ENCODE assay signal across 6 cellular contexts in the genomic region with DNA sequence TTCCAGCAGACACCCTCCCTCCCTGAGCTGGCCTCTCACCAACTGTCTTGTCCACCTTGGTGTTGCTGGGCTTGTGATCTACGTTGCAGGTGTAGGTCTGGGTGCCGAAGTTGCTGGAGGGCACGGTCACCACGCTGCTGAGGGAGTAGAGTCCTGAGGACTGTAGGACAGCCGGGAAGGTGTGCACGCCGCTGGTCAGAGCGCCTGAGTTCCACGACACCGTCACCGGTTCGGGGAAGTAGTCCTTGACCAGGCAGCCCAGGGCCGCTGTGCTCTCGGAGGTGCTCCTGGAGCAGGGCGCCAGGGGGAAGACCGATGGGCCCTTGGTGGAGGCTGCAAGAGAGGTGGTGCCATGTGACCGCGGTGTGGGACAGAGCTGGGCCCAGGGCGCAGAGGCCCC.
DNase-seq lines count a peak whose midpoint lies in the region; ATAC-seq and TF ChIP-seq lines count a peak whose summit lies in the region.
"Not testable (repeated sequence)": the region's sequence is repeated elsewhere in the genome, so short reads cannot be mapped to it uniquely, and the experiment has no call there.

No MANE protein-coding gene starts in this region.

- not testable (repeated sequence) for H3F3A ChIP-seq in SU-DHL-6 (ENCODE audit: insufficient read depth)

- H3K27ac ChIP-seq in SU-DHL-6 (ENCODE audit: low read depth, low read length): peak overlapping the region; percentile 91
- not testable (repeated sequence) for H3K27ac ChIP-seq in right lobe of liver

- not testable (repeated sequence) for H3K4me3 Mint-ChIP-seq in activated naive CD8-positive, alpha-beta T cell treated with anti-CD3 and anti-CD28 coated beads, Interleukin-2, amount 10 ng/mL, durations not matched to agents 7 days and 5 days
- peak overlapping the region; percentile 92 for H3K4me3 Mint-ChIP-seq in memory B cell
- H3K4me3 Mint-ChIP-seq in stimulated activated naive B cell treated with anti-CD40 and anti-IgM and Interleukin-4, amounts not matched to agents 10 μg/mL and 1 μg/mL and 100 μg/mL, for 72 hours: peak overlapping the region; percentile 83 to 89

- TF ChIP-seq CTCF in GM12864 (IDR thresholded peaks at IDR 0.05; ENCODE audit: low read depth, low read length, missing control alignments); SU-DHL-6 (IDR thresholded peaks at IDR 0.05; ENCODE audit: insufficient read depth, low read length, poor library complexity, severe bottlenecking); right lobe of liver (IDR thresholded peaks at IDR 0.05): not testable (repeated sequence)

- DNase-seq in GM12864 (ENCODE audit: low read depth); memory B cell (ENCODE audit: low spot score in 2 of 2); stimulated activated naive B cell treated with anti-CD40 and anti-IgM and Interleukin-4, amounts not matched to agents 10 μg/mL and 1 μg/mL and 100 μg/mL, for 72 hours: not testable (repeated sequence)
- DNase-seq in activated naive CD8-positive, alpha-beta T cell treated with anti-CD3 and anti-CD28 coated beads, Interleukin-2, amount 10 ng/mL, durations not matched to agents 7 days and 5 days: peak; percentile 28
- DNase-seq in right lobe of liver: peak in 2 of 3 donors; percentile 64 to 66

- H3K9me3 ChIP-seq in SU-DHL-6 (ENCODE audit: insufficient read depth, low read length); right lobe of liver: not testable (repeated sequence)

- H3K4me2 ChIP-seq in SU-DHL-6 (ENCODE audit: low read depth, low read length, poor library complexity, severe bottlenecking): peak overlapping the region; percentile 58

- peak overlapping the region; percentile 60 for H3K9ac ChIP-seq in SU-DHL-6 (ENCODE audit: low read length)

- not testable (repeated sequence) for H3K9me2 ChIP-seq in SU-DHL-6 (replicated peaks; ENCODE audit: insufficient read depth, low read length)

- WGBS in right lobe of liver (ENCODE audit: insufficient coverage, low coverage, low lambda C conversion rate, missing lambda C conversion rate): 87% methylated on average over 4 of the region's 19 CpGs

- intact Hi-C loops in right lobe of liver (cut with DNase I): not testable (repeated sequence)

- not testable (repeated sequence) for H3K27me3 ChIP-seq in SU-DHL-6 (ENCODE audit: low read length); right lobe of liver

- not testable (repeated sequence) for H3K36me3 ChIP-seq in SU-DHL-6 (ENCODE audit: low read length); right lobe of liver

- H3K4me1 ChIP-seq in right lobe of liver: not testable (repeated sequence)

- peak overlapping the region; percentile 68 for H3K4me3 ChIP-seq in GM12864 (ENCODE audit: low read depth, low read length)
- not testable (repeated sequence) for H3K4me3 ChIP-seq in SU-DHL-6 (ENCODE audit: insufficient read depth, low read length, poor library complexity, severe bottlenecking); right lobe of liver

- TF ChIP-seq POLR2A in right lobe of liver (IDR thresholded peaks at IDR 0.05): not testable (repeated sequence)

- not testable (repeated sequence) for H4K20me1 ChIP-seq in SU-DHL-6 (ENCODE audit: low read depth, low read length)

- H3K27ac Mint-ChIP-seq in activated naive CD8-positive, alpha-beta T cell treated with anti-CD3 and anti-CD28 coated beads, Interleukin-2, amount 10 ng/mL, durations not matched to agents 7 days and 5 days: not testable (repeated sequence)
- peak overlapping the region; percentile 87 for H3K27ac Mint-ChIP-seq in memory B cell
- H3K27ac Mint-ChIP-seq in stimulated activated naive B cell treated with anti-CD40 and anti-IgM and Interleukin-4, amounts not matched to agents 10 μg/mL and 1 μg/mL and 100 μg/mL, for 72 hours: peak overlapping the region; percentile 91

- POLR2A ChIA-PET in activated naive CD8-positive, alpha-beta T cell treated with anti-CD3 and anti-CD28 coated beads, Interleukin-2, amount 10 ng/mL, durations not matched to agents 7 days and 5 days (lab: Charles Lee): not testable (repeated sequence)

- H3K36me3 Mint-ChIP-seq in activated naive CD8-positive, alpha-beta T cell treated with anti-CD3 and anti-CD28 coated beads, Interleukin-2, amount 10 ng/mL, durations not matched to agents 7 days and 5 days: not testable (repeated sequence)
- H3K36me3 Mint-ChIP-seq in memory B cell: peaks cover 53% of the 10 kb centered on the region
- H3K36me3 Mint-ChIP-seq in stimulated activated naive B cell treated with anti-CD40 and anti-IgM and Interleukin-4, amounts not matched to agents 10 μg/mL and 1 μg/mL and 100 μg/mL, for 72 hours: peaks cover 68% of the 10 kb centered on the region in 2 donors

- H3K79me2 ChIP-seq in SU-DHL-6 (ENCODE audit: insufficient read depth, low read length): not testable (repeated sequence)

- ATAC-seq in activated naive CD8-positive, alpha-beta T cell treated with anti-CD3 and anti-CD28 coated beads, Interleukin-2, amount 10 ng/mL, durations not matched to agents 7 days and 5 days (ENCODE audit: low read depth); right lobe of liver; memory B cell (ENCODE audit: low read depth); stimulated activated naive B cell treated with anti-CD40 and anti-IgM and Interleukin-4, amounts not matched to agents 10 μg/mL and 1 μg/mL and 100 μg/mL, for 72 hours (replicated peaks): not testable (repeated sequence)

- H3K27me3 Mint-ChIP-seq in activated naive CD8-positive, alpha-beta T cell treated with anti-CD3 and anti-CD28 coated beads, Interleukin-2, amount 10 ng/mL, durations not matched to agents 7 days and 5 days; memory B cell: not testable (repeated sequence)
- H3K27me3 Mint-ChIP-seq in stimulated activated naive B cell treated with anti-CD40 and anti-IgM and Interleukin-4, amounts not matched to agents 10 μg/mL and 1 μg/mL and 100 μg/mL, for 72 hours: peaks cover 0 to 11% of the 10 kb centered on the region in 2 donors

- H3K9me3 Mint-ChIP-seq in activated naive CD8-positive, alpha-beta T cell treated with anti-CD3 and anti-CD28 coated beads, Interleukin-2, amount 10 ng/mL, durations not matched to agents 7 days and 5 days; memory B cell; stimulated activated naive B cell treated with anti-CD40 and anti-IgM and Interleukin-4, amounts not matched to agents 10 μg/mL and 1 μg/mL and 100 μg/mL, for 72 hours: not testable (repeated sequence)

- H2AFZ ChIP-seq in SU-DHL-6 (ENCODE audit: low read depth, low read length, severe bottlenecking): not testable (repeated sequence)

- not testable (repeated sequence) for H3K4me1 Mint-ChIP-seq in activated naive CD8-positive, alpha-beta T cell treated with anti-CD3 and anti-CD28 coated beads, Interleukin-2, amount 10 ng/mL, durations not matched to agents 7 days and 5 days
- H3K4me1 Mint-ChIP-seq in memory B cell: peaks cover 36% of the 10 kb centered on the region
- H3K4me1 Mint-ChIP-seq in stimulated activated naive B cell treated with anti-CD40 and anti-IgM and Interleukin-4, amounts not matched to agents 10 μg/mL and 1 μg/mL and 100 μg/mL, for 72 hours: peaks cover 60 to 68% of the 10 kb centered on the region in 2 donors
